Comparison of ENCODE assay signal across 15 cellular contexts in the genomic region with DNA sequence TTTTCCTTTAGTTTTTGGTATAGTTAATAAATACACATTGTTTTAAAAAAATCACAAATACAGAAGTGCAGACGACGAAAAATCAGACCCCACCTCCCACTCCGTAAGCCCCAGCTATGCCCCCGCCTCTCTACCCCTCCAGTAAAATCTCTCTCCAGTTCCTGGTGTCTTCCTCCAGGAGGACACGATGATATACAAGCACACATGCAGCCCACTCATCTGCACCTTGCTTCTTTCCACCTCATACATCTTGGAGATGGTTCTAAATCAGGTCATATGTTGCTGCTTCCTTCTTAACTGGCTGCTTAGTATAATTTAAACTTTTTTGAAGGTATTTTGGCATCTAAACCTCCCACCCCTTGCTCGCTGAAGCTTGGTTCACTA. TPM values are rescaled to one million over a fixed set of nuclear protein-coding genes. Genes with fewer than 3 reads are reported as not detected.
DNase-seq lines count a peak whose midpoint lies in the region; ATAC-seq, FAIRE-seq and TF ChIP-seq lines count a peak whose summit lies in the region.
"Had no signal": no experiment of that assay in that cellular context is flagged by ENCODE, and none has a peak within 500 bp of the region (broad histone marks: within the 10 kb centered on the region; RNA-seq: fewer than 3 reads in every experiment).

No MANE protein-coding gene starts in this region.

- no peak for TF ChIP-seq CTCF in A673 (conservative IDR thresholded peaks at IDR 0.05; ENCODE audit: low read depth, low read length)
- no peak for TF ChIP-seq CTCF in GM12878 (IDR thresholded peaks at IDR 0.05 in 2 of 3, conservative IDR thresholded peaks at IDR 0.05 in 1 of 3; ENCODE audit: control insufficient read depth in 2 of 3, extremely low read depth in 1 of 3, insufficient read depth in 1 of 3, low read depth in 3 of 3, low read length in 3 of 3)
- no peak for TF ChIP-seq CTCF in nephron (IDR thresholded peaks at IDR 0.05; ENCODE audit: unreplicated experiment in 3 of 3)
- no peak for TF ChIP-seq CTCF in GM10266 (IDR thresholded peaks at IDR 0.05; ENCODE audit: control insufficient read depth, insufficient read depth, low read depth, missing control alignments)

- CTCF ChIA-PET in A673 (lab: Charles Lee) (no interaction called here), GM12878 (lab: Yijun Ruan, JAX) (no interaction called here)

- H3K27ac ChIP-seq in A673 (ENCODE audit: low read depth, low read length, poor library complexity, severe bottlenecking) (no peak overlapping the region), HUES48 (ENCODE audit: low read depth, low read length) (peak overlapping the region; percentile 61), GM12878 (ENCODE audit: control insufficient read depth, insufficient read depth) (no peak overlapping the region)

- H3K27me3 ChIP-seq in A673 (replicated peaks; ENCODE audit: insufficient read depth, low read depth, low read length, poor library complexity) (peaks cover 52% of the 10 kb centered on the region), HUES48 (ENCODE audit: control insufficient read depth, insufficient read depth, low read length) (peaks cover 72% of the 10 kb centered on the region), GM12878 (replicated peaks in 1 of 2; ENCODE audit: control insufficient read depth in 2 of 2, insufficient read depth in 2 of 2, low read length in 1 of 2) (peaks cover 4 to 24% of the 10 kb centered on the region in 2 experiments)
- H3K27me3 ChIP-seq: vagina had no signal

- peaks cover 27% of the 10 kb centered on the region for H3K4me1 ChIP-seq in A673 (ENCODE audit: insufficient read depth, low read length, poor library complexity, severe bottlenecking)
- peaks cover 67% of the 10 kb centered on the region for H3K4me1 ChIP-seq in HUES48 (ENCODE audit: control insufficient read depth, insufficient read depth, low read length)
- no peaks in the 10 kb centered on the region for H3K4me1 ChIP-seq in GM12878 (ENCODE audit: control insufficient read depth, insufficient read depth, low read length)

- TF ChIP-seq RAD21 in GM12878 (IDR thresholded peaks at IDR 0.05; ENCODE audit: insufficient read depth, low read depth, low read length), result no peak

- in situ Hi-C loops in GM12878 (cut with MboI), result no loop called here

- H3K36me3 ChIP-seq in A673 (ENCODE audit: insufficient read depth, low read length, poor library complexity, severe bottlenecking) (no peaks in the 10 kb centered on the region), HUES48 (ENCODE audit: control insufficient read depth, insufficient read depth, low read length) (no peaks in the 10 kb centered on the region), GM12878 (ENCODE audit: control insufficient read depth in 2 of 2, insufficient read depth in 2 of 2, low read length in 1 of 2) (no peaks in the 10 kb centered on the region)
- H3K36me3 ChIP-seq: vagina had no signal

- TF ChIP-seq POLR2A in GM12878 (IDR thresholded peaks at IDR 0.05; ENCODE audit: low read depth, low read length), result no peak

- H3K4me3 Mint-ChIP-seq in nephron, result peak overlapping the region; percentile 85 to 93 (median 86)
- H3K4me3 Mint-ChIP-seq: naive B cell had no signal

- H3K4me1 Mint-ChIP-seq in nephron, result peaks cover 67% of the 10 kb centered on the region

- H3K4me2 ChIP-seq in GM12878 (ENCODE audit: control insufficient read depth, insufficient read depth), result no peak overlapping the region

- H3K9me3 ChIP-seq in A673 (ENCODE audit: low read depth, low read length, poor library complexity, severe bottlenecking) (no peaks in the 10 kb centered on the region), HUES48 (ENCODE audit: control insufficient read depth, insufficient read depth, low read length) (no peaks in the 10 kb centered on the region), GM12878 (replicated peaks; ENCODE audit: control insufficient read depth, insufficient read depth, low read length) (no peaks in the 10 kb centered on the region)
- H3K9me3 ChIP-seq: vagina had no signal

- POLR2A ChIA-PET in A673 (lab: Charles Lee; ENCODE audit: low non-redundant PET), result no interaction called here
- POLR2A ChIA-PET in GM12878 (lab: Charles Lee), result no interaction called here

- no peak for TF ChIP-seq EP300 in GM12878 (IDR thresholded peaks at IDR 0.05; ENCODE audit: borderline replicate concordance in 1 of 2, control insufficient read depth in 1 of 2, low read depth in 2 of 2, low read length in 2 of 2)

- no peaks in the 10 kb centered on the region for H3K36me3 Mint-ChIP-seq in nephron (ENCODE audit: low read depth)
- H3K36me3 Mint-ChIP-seq: naive B cell had no signal

- peak overlapping the region; percentile 77 to 93 (median 86) for H3K27ac Mint-ChIP-seq in nephron

- RAD21 ChIA-PET in GM12878 (lab: Charles Lee; ENCODE audit: unreplicated experiment), result no interaction called here

- no peak for DNase-seq in A673 (ENCODE audit: low spot score)
- no peak for DNase-seq in GM12878 (ENCODE audit: low read depth, low spot score)
- DNase-seq in NCI-H1436 (lab: John Stamatoyannopoulos, UW), result no peak
- DNase-seq in GM10266 (ENCODE audit: extremely low spot score), result no peak
- no peak for DNase-seq in superior temporal gyrus (ENCODE audit: extremely low spot score)
- no peak for DNase-seq in iPS-NIHi11 (ENCODE audit: low spot score)
- DNase-seq: activated CD4-positive, alpha-beta T cell treated with anti-CD3 and anti-CD28 coated beads for 4 hours; cerebellar nuclear complex; GOT3; Kasumi-1; naive B cell; T-helper 2 cell had no signal

- FAIRE-seq in GM12878 (lab: Jason Lieb, UNC), result no peak

- no peaks in the 10 kb centered on the region for H3K9me3 Mint-ChIP-seq in nephron

- H3K27me3 Mint-ChIP-seq in nephron (ENCODE audit: low read depth), result peaks cover 82% of the 10 kb centered on the region

- SMC1A ChIA-PET in GM12878 (lab: Charles Lee; ENCODE audit: uncharacterized antibody, unreplicated experiment), result no interaction called here

- no peak overlapping the region for H2AFZ ChIP-seq in GM12878 (ENCODE audit: control insufficient read depth, low read depth, low read length)

- no peak for ATAC-seq in GM12878

- H3K4me3 ChIP-seq in A673 (ENCODE audit: low read depth, low read length, poor library complexity, severe bottlenecking) (peak overlapping the region; percentile 30), HUES48 (ENCODE audit: low read depth, low read length) (peak overlapping the region; percentile 83), GM12878 (no peak overlapping the region)

- H4K20me1 ChIP-seq in GM12878 (ENCODE audit: control insufficient read depth, insufficient read depth), result no peaks in the 10 kb centered on the region

- BruUV-seq in A673 (replicated peaks; lab: Mats Ljungman, UMichigan), result no TSS peak
- BruUV-seq in GM12878 (replicated peaks; lab: Mats Ljungman, UMichigan), result no TSS peak

- H3K79me2 ChIP-seq in GM12878 (ENCODE audit: control insufficient read depth, insufficient read depth, low read length), result no peaks in the 10 kb centered on the region

- WGBS in GM12878 (ENCODE audit: insufficient coverage, insufficient replicate concordance, low lambda C conversion rate, missing lambda C conversion rate), result 12% methylated on average over 6 of the region's 6 CpGs

- no peak overlapping the region for H3K9ac ChIP-seq in HUES48 (ENCODE audit: low read depth, low read length)
- no peak overlapping the region for H3K9ac ChIP-seq in GM12878 (ENCODE audit: control insufficient read depth, insufficient read depth, low read length)

- intact Hi-C loops in A673 (cut with micrococcal nuclease; ENCODE audit: unreplicated experiment), result no loop called here
- intact Hi-C loops in GM12878 (cut with micrococcal nuclease; ENCODE audit: unreplicated experiment), result no loop called here

TF ChIP-seq in GM12878, 131 proteins besides CTCF, POLR2A, EP300 and RAD21:
- TF ChIP-seq SMAD1 (IDR thresholded peaks at IDR 0.05; ENCODE audit: low read depth, partially characterized antibody), result no peak
- TF ChIP-seq NFXL1 (IDR thresholded peaks at IDR 0.05; ENCODE audit: borderline replicate concordance), result peak; percentile 40; the same call in 1 of the 2 replicates

RNA-seq across cellular contexts. Expression of a gene that starts 2.7 kb away (rescaled TPM):
- total RNA-seq in A673 (2021), result 7.5 and 18.9 TPM in 2 replicates
- total RNA-seq in GM12878 (2013; cell fraction: nucleolus; rRNA removed), result not detected in 2 replicates
- total RNA-seq in GM12878 (2014; rRNA removed), result not detected in 2 replicates
- not detected in 2 replicates for total RNA-seq in GM12878 (2014; rRNA removed; fragmentation: Illumina TruSeq; extraction: Trizol)
- total RNA-seq in GM12878 (2021), result 0.05 and 0.51 TPM in 2 replicates
- polyA plus RNA-seq in GM12878 (2011; ENCODE audit: low read depth), result not detected
- 0.04 and 0.18 TPM in 2 replicates for polyA plus RNA-seq in GM12878 (2011; rRNA removed)
- 0.05 TPM in 1 of 2 replicates, not detected in the other for polyA plus RNA-seq in GM12878 (2011; cell fraction: cytosol; rRNA removed)
- not detected in 2 replicates for polyA plus RNA-seq in GM12878 (2011; cell fraction: nucleus; rRNA removed)
- polyA plus RNA-seq in GM12878 (2012), result not detected in 2 replicates
- polyA plus RNA-seq in GM12878 (2014; fragmentation: Illumina TruSeq; extraction: Trizol), result not detected in 2 replicates
- not detected for polyA plus RNA-seq in GM12878 (2014; fragmentation: Nextera tagmentation; extraction: Ambion mirVana)
- not detected in 2 replicates for polyA plus RNA-seq in GM12878 (2014; rRNA removed)
- under 1 TPM in 1 of 2 experiments, not detected in 1; 0.28 TPM for polyA plus RNA-seq in GM12878 (2016; fragmentation: Nextera tagmentation; extraction: Ambion mirVana)
- polyA minus RNA-seq in GM12878 (2011; rRNA and poly(A)+ RNA removed), result 0.07 TPM in 1 of 2 replicates, not detected in the other
- not detected in 2 replicates for polyA minus RNA-seq in GM12878 (2011; cell fraction: cytosol; rRNA and poly(A)+ RNA removed)
- not detected in 2 replicates for polyA minus RNA-seq in GM12878 (2011; cell fraction: nucleus; rRNA and poly(A)+ RNA removed)
